Comparison of ENCODE assay signal across 1 cellular context in genomic region chr3:120147072-120147871, GRCh38.
TF ChIP-seq lines count a peak whose summit lies in the region.

No MANE protein-coding gene starts in this region.

TF ChIP-seq in HepG2, 621 proteins besides CTCF, POLR2A, EP300 and RAD21 (continued from another document and continues in another):
- TF ChIP-seq, protein P1, sequence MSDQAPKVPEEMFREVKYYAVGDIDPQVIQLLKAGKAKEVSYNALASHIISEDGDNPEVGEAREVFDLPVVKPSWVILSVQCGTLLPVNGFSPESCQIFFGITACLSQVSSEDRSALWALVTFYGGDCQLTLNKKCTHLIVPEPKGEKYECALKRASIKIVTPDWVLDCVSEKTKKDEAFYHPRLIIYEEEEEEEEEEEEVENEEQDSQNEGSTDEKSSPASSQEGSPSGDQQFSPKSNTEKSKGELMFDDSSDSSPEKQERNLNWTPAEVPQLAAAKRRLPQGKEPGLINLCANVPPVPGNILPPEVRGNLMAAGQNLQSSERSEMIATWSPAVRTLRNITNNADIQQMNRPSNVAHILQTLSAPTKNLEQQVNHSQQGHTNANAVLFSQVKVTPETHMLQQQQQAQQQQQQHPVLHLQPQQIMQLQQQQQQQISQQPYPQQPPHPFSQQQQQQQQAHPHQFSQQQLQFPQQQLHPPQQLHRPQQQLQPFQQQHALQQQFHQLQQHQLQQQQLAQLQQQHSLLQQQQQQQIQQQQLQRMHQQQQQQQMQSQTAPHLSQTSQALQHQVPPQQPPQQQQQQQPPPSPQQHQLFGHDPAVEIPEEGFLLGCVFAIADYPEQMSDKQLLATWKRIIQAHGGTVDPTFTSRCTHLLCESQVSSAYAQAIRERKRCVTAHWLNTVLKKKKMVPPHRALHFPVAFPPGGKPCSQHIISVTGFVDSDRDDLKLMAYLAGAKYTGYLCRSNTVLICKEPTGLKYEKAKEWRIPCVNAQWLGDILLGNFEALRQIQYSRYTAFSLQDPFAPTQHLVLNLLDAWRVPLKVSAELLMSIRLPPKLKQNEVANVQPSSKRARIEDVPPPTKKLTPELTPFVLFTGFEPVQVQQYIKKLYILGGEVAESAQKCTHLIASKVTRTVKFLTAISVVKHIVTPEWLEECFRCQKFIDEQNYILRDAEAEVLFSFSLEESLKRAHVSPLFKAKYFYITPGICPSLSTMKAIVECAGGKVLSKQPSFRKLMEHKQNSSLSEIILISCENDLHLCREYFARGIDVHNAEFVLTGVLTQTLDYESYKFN (CRISPR knock-in tag; conservative IDR thresholded peaks at IDR 0.05): peak; percentile 64; the same call in 1 of the 2 replicates
- TF ChIP-seq TBP (CRISPR knock-in tag; IDR thresholded peaks at IDR 0.05) (no peak), TEF (CRISPR knock-in tag; IDR thresholded peaks at IDR 0.05) (no peak), ZFP90 (CRISPR knock-in tag; IDR thresholded peaks at IDR 0.05; ENCODE audit: borderline replicate concordance) (no peak), TEAD3 (CRISPR knock-in tag; optimal IDR thresholded peaks at IDR 0.05; ENCODE audit: borderline replicate concordance) (no peak), TOPORS (CRISPR knock-in tag; IDR thresholded peaks at IDR 0.05) (no peak), ZNF543 (CRISPR knock-in tag; IDR thresholded peaks at IDR 0.05) (no peak), SOX6 (IDR thresholded peaks at IDR 0.05) (no peak), SOX6 (CRISPR knock-in tag; IDR thresholded peaks at IDR 0.05) (peak; percentile 42; the same call in 1 of the 2 replicates), KLF15 (CRISPR knock-in tag; IDR thresholded peaks at IDR 0.05; ENCODE audit: borderline replicate concordance) (no peak), JUN (CRISPR knock-in tag; IDR thresholded peaks at IDR 0.05) (no peak), ZNF777 (CRISPR knock-in tag; IDR thresholded peaks at IDR 0.05) (no peak), ZNF232 (CRISPR knock-in tag; IDR thresholded peaks at IDR 0.05; ENCODE audit: borderline replicate concordance) (peak; percentile 65; the same call in 1 of the 2 replicates), SETDB1 (CRISPR knock-in tag; IDR thresholded peaks at IDR 0.05; ENCODE audit: borderline replicate concordance) (no peak), SAP130 (CRISPR knock-in tag; IDR thresholded peaks at IDR 0.05; ENCODE audit: low read depth) (no peak), ZNF678 (CRISPR knock-in tag; IDR thresholded peaks at IDR 0.05) (no peak), ERF (CRISPR knock-in tag; IDR thresholded peaks at IDR 0.05) (no peak), RBAK (CRISPR knock-in tag; IDR thresholded peaks at IDR 0.05) (no peak), ZNF644 (CRISPR knock-in tag; IDR thresholded peaks at IDR 0.05; ENCODE audit: low read depth) (no peak), MEIS1 (CRISPR knock-in tag; IDR thresholded peaks at IDR 0.05; ENCODE audit: borderline replicate concordance) (no peak), ZNF468 (CRISPR knock-in tag; IDR thresholded peaks at IDR 0.05) (no peak), ZNF17 (CRISPR knock-in tag; IDR thresholded peaks at IDR 0.05) (no peak), ESRRA (CRISPR knock-in tag; IDR thresholded peaks at IDR 0.05; ENCODE audit: low read depth) (no peak), ZNF580 (CRISPR knock-in tag; IDR thresholded peaks at IDR 0.05; ENCODE audit: borderline replicate concordance, low read depth) (no peak), SUZ12 (IDR thresholded peaks at IDR 0.05; ENCODE audit: low read depth, low read length) (no peak), MIER2 (CRISPR knock-in tag; IDR thresholded peaks at IDR 0.05) (no peak), ZNF670 (CRISPR knock-in tag; IDR thresholded peaks at IDR 0.05; ENCODE audit: borderline replicate concordance) (no peak), ZNF850 (CRISPR knock-in tag; conservative IDR thresholded peaks at IDR 0.05) (no peak), ZNF552 (CRISPR knock-in tag; IDR thresholded peaks at IDR 0.05; ENCODE audit: borderline replicate concordance) (no peak), ZNF652 (CRISPR knock-in tag; IDR thresholded peaks at IDR 0.05; ENCODE audit: borderline replicate concordance, low read depth) (no peak), ZSCAN31 (CRISPR knock-in tag; IDR thresholded peaks at IDR 0.05; ENCODE audit: low read depth) (no peak), ZNF274 (CRISPR knock-in tag; IDR thresholded peaks at IDR 0.05) (no peak), ZNF546 (CRISPR knock-in tag; conservative IDR thresholded peaks at IDR 0.05) (no peak), ZNF513 (CRISPR knock-in tag; conservative IDR thresholded peaks at IDR 0.05) (no peak), KAT7 (CRISPR knock-in tag; IDR thresholded peaks at IDR 0.05; ENCODE audit: borderline replicate concordance) (no peak), NAIF1 (CRISPR knock-in tag; IDR thresholded peaks at IDR 0.05; ENCODE audit: borderline replicate concordance) (no peak), ZNF264 (CRISPR knock-in tag; IDR thresholded peaks at IDR 0.05) (no peak), TBX2 (CRISPR knock-in tag; IDR thresholded peaks at IDR 0.05; ENCODE audit: borderline replicate concordance) (no peak), ZNF615 (CRISPR knock-in tag; IDR thresholded peaks at IDR 0.05; ENCODE audit: borderline replicate concordance) (no peak), NR1H2 (CRISPR knock-in tag; IDR thresholded peaks at IDR 0.05; ENCODE audit: borderline replicate concordance, low read depth) (no peak), FOXA3 (CRISPR knock-in tag; IDR thresholded peaks at IDR 0.05) (peak; percentile 65), ZNF501 (CRISPR knock-in tag; IDR thresholded peaks at IDR 0.05) (no peak), ZNF773 (CRISPR knock-in tag; IDR thresholded peaks at IDR 0.05; ENCODE audit: borderline replicate concordance) (no peak), FUBP1 (CRISPR knock-in tag; IDR thresholded peaks at IDR 0.05; ENCODE audit: borderline replicate concordance) (no peak), DNMT1 (CRISPR knock-in tag; IDR thresholded peaks at IDR 0.05) (no peak), XBP1 (CRISPR knock-in tag; IDR thresholded peaks at IDR 0.05) (no peak), JUND (CRISPR knock-in tag; IDR thresholded peaks at IDR 0.05) (no peak), ZNF282 (IDR thresholded peaks at IDR 0.05; ENCODE audit: partially characterized antibody) (no peak), ZSCAN9 (CRISPR knock-in tag; IDR thresholded peaks at IDR 0.05; ENCODE audit: borderline replicate concordance) (no peak), ZNF235 (CRISPR knock-in tag; IDR thresholded peaks at IDR 0.05; ENCODE audit: borderline replicate concordance) (no peak), SMYD3 (CRISPR knock-in tag; IDR thresholded peaks at IDR 0.05) (no peak)
- TF ChIP-seq, protein P2, sequence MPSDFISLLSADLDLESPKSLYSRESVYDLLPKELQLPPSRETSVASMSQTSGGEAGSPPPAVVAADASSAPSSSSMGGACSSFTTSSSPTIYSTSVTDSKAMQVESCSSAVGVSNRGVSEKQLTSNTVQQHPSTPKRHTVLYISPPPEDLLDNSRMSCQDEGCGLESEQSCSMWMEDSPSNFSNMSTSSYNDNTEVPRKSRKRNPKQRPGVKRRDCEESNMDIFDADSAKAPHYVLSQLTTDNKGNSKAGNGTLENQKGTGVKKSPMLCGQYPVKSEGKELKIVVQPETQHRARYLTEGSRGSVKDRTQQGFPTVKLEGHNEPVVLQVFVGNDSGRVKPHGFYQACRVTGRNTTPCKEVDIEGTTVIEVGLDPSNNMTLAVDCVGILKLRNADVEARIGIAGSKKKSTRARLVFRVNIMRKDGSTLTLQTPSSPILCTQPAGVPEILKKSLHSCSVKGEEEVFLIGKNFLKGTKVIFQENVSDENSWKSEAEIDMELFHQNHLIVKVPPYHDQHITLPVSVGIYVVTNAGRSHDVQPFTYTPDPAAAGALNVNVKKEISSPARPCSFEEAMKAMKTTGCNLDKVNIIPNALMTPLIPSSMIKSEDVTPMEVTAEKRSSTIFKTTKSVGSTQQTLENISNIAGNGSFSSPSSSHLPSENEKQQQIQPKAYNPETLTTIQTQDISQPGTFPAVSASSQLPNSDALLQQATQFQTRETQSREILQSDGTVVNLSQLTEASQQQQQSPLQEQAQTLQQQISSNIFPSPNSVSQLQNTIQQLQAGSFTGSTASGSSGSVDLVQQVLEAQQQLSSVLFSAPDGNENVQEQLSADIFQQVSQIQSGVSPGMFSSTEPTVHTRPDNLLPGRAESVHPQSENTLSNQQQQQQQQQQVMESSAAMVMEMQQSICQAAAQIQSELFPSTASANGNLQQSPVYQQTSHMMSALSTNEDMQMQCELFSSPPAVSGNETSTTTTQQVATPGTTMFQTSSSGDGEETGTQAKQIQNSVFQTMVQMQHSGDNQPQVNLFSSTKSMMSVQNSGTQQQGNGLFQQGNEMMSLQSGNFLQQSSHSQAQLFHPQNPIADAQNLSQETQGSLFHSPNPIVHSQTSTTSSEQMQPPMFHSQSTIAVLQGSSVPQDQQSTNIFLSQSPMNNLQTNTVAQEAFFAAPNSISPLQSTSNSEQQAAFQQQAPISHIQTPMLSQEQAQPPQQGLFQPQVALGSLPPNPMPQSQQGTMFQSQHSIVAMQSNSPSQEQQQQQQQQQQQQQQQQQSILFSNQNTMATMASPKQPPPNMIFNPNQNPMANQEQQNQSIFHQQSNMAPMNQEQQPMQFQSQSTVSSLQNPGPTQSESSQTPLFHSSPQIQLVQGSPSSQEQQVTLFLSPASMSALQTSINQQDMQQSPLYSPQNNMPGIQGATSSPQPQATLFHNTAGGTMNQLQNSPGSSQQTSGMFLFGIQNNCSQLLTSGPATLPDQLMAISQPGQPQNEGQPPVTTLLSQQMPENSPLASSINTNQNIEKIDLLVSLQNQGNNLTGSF (CRISPR knock-in tag; IDR thresholded peaks at IDR 0.05): no peak
- TF ChIP-seq, protein P3, sequence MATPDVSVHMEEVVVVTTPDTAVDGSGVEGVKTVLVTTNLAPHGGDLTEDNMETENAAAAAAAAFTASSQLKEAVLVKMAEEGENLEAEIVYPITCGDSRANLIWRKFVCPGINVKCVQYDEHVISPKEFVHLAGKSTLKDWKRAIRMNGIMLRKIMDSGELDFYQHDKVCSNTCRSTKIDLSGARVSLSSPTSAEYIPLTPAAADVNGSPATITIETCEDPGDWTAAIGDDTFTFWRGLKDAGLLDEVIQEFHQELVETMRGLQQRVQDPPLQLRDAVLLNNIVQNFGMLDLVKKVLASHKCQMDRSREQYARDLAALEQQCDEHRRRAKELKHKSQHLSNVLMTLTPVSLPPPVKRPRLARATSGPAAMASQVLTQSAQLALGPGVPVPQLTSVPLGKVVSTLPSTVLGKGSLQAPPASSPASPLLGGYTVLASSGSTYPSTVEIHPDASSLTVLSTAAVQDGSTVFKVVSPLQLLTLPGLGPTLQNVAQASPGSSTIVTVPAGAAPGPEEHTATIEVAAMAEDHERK (CRISPR knock-in tag; IDR thresholded peaks at IDR 0.05; ENCODE audit: low read depth): no peak
- TF ChIP-seq, protein P4, sequence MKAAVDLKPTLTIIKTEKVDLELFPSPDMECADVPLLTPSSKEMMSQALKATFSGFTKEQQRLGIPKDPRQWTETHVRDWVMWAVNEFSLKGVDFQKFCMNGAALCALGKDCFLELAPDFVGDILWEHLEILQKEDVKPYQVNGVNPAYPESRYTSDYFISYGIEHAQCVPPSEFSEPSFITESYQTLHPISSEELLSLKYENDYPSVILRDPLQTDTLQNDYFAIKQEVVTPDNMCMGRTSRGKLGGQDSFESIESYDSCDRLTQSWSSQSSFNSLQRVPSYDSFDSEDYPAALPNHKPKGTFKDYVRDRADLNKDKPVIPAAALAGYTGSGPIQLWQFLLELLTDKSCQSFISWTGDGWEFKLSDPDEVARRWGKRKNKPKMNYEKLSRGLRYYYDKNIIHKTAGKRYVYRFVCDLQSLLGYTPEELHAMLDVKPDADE (CRISPR knock-in tag; IDR thresholded peaks at IDR 0.05): no peak
- TF ChIP-seq, protein P5, sequence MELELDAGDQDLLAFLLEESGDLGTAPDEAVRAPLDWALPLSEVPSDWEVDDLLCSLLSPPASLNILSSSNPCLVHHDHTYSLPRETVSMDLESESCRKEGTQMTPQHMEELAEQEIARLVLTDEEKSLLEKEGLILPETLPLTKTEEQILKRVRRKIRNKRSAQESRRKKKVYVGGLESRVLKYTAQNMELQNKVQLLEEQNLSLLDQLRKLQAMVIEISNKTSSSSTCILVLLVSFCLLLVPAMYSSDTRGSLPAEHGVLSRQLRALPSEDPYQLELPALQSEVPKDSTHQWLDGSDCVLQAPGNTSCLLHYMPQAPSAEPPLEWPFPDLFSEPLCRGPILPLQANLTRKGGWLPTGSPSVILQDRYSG (CRISPR knock-in tag; IDR thresholded peaks at IDR 0.05): no peak
